1 cellular context compared by ENCODE assay signal in the genomic region with DNA sequence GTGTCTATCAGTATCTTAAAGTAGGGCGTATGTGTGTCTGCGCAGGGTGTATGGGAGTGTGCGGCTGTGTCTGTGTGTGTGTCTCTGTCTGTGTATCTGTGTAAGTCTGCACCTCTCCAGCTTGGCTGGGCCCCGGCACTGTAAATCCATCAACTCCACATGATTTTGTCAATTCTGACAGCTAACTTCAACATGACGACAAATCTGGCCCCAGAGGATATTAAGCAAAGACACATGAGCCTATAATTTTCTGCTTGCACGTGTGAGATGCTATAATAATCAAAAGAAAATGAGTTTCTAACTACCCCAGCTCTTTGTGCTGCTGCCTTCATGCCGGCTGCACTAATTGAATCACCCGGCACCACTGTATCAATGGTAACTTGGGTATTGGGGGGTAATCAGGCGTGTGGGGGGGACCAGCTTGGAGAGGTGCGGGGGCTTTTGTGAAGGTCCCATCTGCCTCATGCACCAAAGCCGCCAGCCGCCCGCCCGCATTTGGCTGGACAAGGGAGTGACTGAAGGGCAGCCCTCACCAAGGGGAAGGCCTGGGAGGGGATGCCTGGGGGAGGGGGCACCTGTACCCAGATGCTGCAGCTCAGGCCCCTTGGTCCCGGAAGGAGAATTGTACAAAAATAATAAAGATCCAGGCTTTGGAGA.
TF ChIP-seq lines count a peak whose summit lies in the region.

No MANE protein-coding gene starts in this region.

TF ChIP-seq in HEK293, 187 proteins besides CTCF, POLR2A, EP300 and RAD21 (continued from another document):
- TF ChIP-seq PRDM4 (tag by site-specific recombination; IDR thresholded peaks at IDR 0.05), result 0 out of 2 replicates have a peak, but pooled peaks have one; percentile 11
- no peak for TF ChIP-seq FEZF1 (tag by site-specific recombination; IDR thresholded peaks at IDR 0.05)
- no peak for TF ChIP-seq ZNF610 (tag by site-specific recombination; IDR thresholded peaks at IDR 0.05; ENCODE audit: borderline replicate concordance)
- no peak for TF ChIP-seq PRDM2 (tag by site-specific recombination; IDR thresholded peaks at IDR 0.05; ENCODE audit: borderline replicate concordance)
- TF ChIP-seq REPIN1 (tag by site-specific recombination; IDR thresholded peaks at IDR 0.05; ENCODE audit: low read depth), result no peak
- no peak for TF ChIP-seq KLF7 (tag by site-specific recombination; IDR thresholded peaks at IDR 0.05; ENCODE audit: borderline replicate concordance)
